In the genomic region with DNA sequence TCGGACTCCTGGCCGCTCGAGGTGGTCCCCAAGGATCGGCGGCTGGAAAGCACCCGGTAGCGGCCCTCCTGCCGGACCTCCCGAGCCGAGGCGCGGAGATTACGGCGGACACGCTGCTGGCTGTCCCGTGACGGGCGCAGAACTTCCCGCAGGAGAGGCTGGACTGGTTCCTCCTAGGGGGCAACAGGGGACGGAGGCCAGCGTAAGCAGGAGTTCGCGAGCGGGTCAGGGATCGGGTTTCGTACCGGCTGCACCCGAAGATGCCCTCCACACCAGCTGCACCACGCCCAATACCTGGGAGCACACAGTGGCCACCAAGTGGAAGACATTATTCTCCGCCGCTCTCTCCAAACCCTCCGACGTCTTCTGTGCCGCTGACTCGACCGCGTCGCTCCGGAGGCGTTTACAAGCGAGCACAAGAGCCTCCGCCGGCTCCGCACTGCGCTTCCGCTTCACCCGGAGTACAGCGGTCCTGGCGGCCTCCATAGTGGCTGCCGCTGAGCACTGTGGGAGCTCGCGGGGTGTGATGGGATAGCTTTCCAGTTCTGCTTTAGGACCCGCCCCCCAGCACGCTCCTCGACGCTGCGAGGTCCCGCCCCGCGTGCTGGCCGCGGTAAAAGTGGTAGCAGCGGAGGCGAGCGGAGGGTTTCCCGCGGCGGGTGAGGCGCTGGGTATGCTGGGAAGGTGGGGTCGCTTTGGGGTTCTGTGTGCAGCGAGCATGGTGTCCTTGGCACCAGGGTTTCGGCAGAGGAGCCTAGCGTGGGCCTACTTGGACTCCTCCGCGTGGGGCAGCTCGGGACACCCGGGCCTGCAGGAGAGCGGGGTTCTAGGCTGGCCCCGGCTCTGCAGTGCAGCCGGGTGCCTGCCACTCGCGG, we compare ENCODE assay signal across 8 cellular contexts. TPM values are rescaled to one million over a fixed set of nuclear protein-coding genes. Genes with fewer than 3 reads are reported as not detected.
DNase-seq lines count a peak whose midpoint lies in the region; ATAC-seq, FAIRE-seq and TF ChIP-seq lines count a peak whose summit lies in the region.

A gene with protein sequence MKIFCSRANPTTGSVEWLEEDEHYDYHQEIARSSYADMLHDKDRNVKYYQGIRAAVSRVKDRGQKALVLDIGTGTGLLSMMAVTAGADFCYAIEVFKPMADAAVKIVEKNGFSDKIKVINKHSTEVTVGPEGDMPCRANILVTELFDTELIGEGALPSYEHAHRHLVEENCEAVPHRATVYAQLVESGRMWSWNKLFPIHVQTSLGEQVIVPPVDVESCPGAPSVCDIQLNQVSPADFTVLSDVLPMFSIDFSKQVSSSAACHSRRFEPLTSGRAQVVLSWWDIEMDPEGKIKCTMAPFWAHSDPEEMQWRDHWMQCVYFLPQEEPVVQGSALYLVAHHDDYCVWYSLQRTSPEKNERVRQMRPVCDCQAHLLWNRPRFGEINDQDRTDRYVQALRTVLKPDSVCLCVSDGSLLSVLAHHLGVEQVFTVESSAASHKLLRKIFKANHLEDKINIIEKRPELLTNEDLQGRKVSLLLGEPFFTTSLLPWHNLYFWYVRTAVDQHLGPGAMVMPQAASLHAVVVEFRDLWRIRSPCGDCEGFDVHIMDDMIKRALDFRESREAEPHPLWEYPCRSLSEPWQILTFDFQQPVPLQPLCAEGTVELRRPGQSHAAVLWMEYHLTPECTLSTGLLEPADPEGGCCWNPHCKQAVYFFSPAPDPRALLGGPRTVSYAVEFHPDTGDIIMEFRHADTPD (plus strand): TSS at position 579 of the 875 bp plus-strand sequence. CDS start 4,961 bp downstream, outside the sequence.
A gene (minus strand): TSS at position 506 of the 875 bp plus-strand sequence. CDS start 20 bp downstream, at position 486.

- TF ChIP-seq CTCF in parathyroid adenoma (IDR thresholded peaks at IDR 0.05) = peak; percentile 11
- TF ChIP-seq CTCF in tibial nerve (IDR thresholded peaks at IDR 0.05) = peak in 2 of 5 experiments; percentile 49 to 76

- peak; percentile 87 to 96 for TF ChIP-seq EP300 in tibial nerve (IDR thresholded peaks at IDR 0.05)

- peak within 1 kb of the TSS; percentile 55 for H3K27ac ChIP-seq in parathyroid adenoma
- H3K27ac ChIP-seq in tibial nerve = peak within 1 kb of the TSS; percentile 71 to 84 (median 80)

- 0% methylated on average over 29 to 39 of the region's 82 CpGs for WGBS in tibial nerve, 2 donors

- H3K27me3 ChIP-seq in parathyroid adenoma (ENCODE audit: control insufficient read depth, insufficient read depth, low read length) (no peaks in the 10 kb centered on the region), tibial nerve (no peaks in the 10 kb centered on the region)

- H3K9me3 ChIP-seq in parathyroid adenoma (ENCODE audit: control insufficient read depth, low read length) = no peaks in the 10 kb centered on the region
- no peaks in the 10 kb centered on the region for H3K9me3 ChIP-seq in tibial nerve

- peaks cover 9% of the 10 kb centered on the region for H3K4me1 ChIP-seq in parathyroid adenoma
- H3K4me1 ChIP-seq in tibial nerve = peaks cover 0 to 48% (median 27%) of the 10 kb centered on the region in 4 donors

- intact Hi-C loops in Right ventricle myocardium superior (cut with DNase I) = loop anchor here (5.0 kb wide), 1 partner anchor 48 kb away; a partner anchor contains a TSS

- FAIRE-seq in GM12891 (lab: Jason Lieb, UNC) = peak; percentile 98

- peak within 1 kb of the TSS; percentile 93 for H2AFZ ChIP-seq in parathyroid adenoma

- no peak within 1 kb of the TSS for H3K9ac ChIP-seq in parathyroid adenoma

- H3K4me2 ChIP-seq in parathyroid adenoma (ENCODE audit: low read length) = peak within 1 kb of the TSS; percentile 94

- peak; percentile 97 for DNase-seq in GM12891 (ENCODE audit: insufficient read length, low spot score)
- peak; percentile 66 for DNase-seq in NCI-H1417 treated with DMSO at 0.1 percent for 48 hours (lab: John Stamatoyannopoulos, UW)
- DNase-seq in SW 1271 (lab: John Stamatoyannopoulos, UW) = peak; percentile 80 to 90
- peak; percentile 79 for DNase-seq in activated naive CD8-positive, alpha-beta T cell treated with anti-CD3 and anti-CD28 coated beads, Interleukin-2, amount 50 U/mL, for 16 hours (ENCODE audit: low read depth, low spot score)
- DNase-seq in Right ventricle myocardium superior = peak; percentile 95
- peak; percentile 74 to 89 for DNase-seq in tibial nerve (ENCODE audit: low spot score in 2 of 2)

- peak; percentile 95 for TF ChIP-seq POLR2A in GM12891 (IDR thresholded peaks at IDR 0.05; ENCODE audit: low read depth, low read length)
- TF ChIP-seq POLR2A in tibial nerve (IDR thresholded peaks at IDR 0.05) = peak; percentile 76 to 77

- H3K4me3 ChIP-seq in parathyroid adenoma (ENCODE audit: low read depth, low read length) = peak within 1 kb of the TSS; percentile 85
- H3K4me3 ChIP-seq in tibial nerve = peak within 1 kb of the TSS; percentile 74 to 87 (median 82)

- H3K36me3 ChIP-seq in parathyroid adenoma (ENCODE audit: control insufficient read depth, insufficient read depth, low read length) = no peaks in the 10 kb centered on the region
- peaks cover 0 to 50% (median 3%) of the 10 kb centered on the region in 3 donors for H3K36me3 ChIP-seq in tibial nerve

- H3K79me2 ChIP-seq in parathyroid adenoma = peaks cover 11% of the 10 kb centered on the region

- ATAC-seq in HG02798 (IDR thresholded peaks at IDR 0.05; ENCODE audit: poor library complexity, unreplicated experiment) (peak; percentile 97), Right ventricle myocardium superior (ENCODE audit: poor library complexity) (peak; percentile 100)

TF ChIP-seq in GM12891, 5 proteins besides CTCF, POLR2A, EP300 and RAD21:
- peak; percentile 93 for TF ChIP-seq POLR2AphosphoS5 (IDR thresholded peaks at IDR 0.05; ENCODE audit: low read depth, low read length)
- TF ChIP-seq SPI1 (IDR thresholded peaks at IDR 0.05; ENCODE audit: low read depth, low read length) = peak; percentile 74
- no peak for TF ChIP-seq PAX5 (IDR thresholded peaks at IDR 0.05; ENCODE audit: insufficient read depth, low read length, severe bottlenecking)
- TF ChIP-seq POU2F2 (IDR thresholded peaks at IDR 0.05; ENCODE audit: low read depth, low read length) = 0 out of 2 replicates have a peak, but pooled peaks have one; percentile 79
- peak; percentile 76 for TF ChIP-seq TAF1 (IDR thresholded peaks at IDR 0.05; ENCODE audit: low read depth, low read length)

RNA-seq across cellular contexts. Expression of the first gene that starts in this region (rescaled TPM):
- 49.7 TPM for polyA plus RNA-seq in GM12891 (2012; ENCODE audit: low read depth, missing spikeins)
- total RNA-seq in Right ventricle myocardium superior (28.1 TPM), tibial nerve (10 to 100 TPM; 74.1 to 91.5 (median 78.0) TPM)

RNA-seq across cellular contexts. Expression of the second gene that starts in this region (rescaled TPM):
- polyA plus RNA-seq in GM12891 (2012; ENCODE audit: low read depth, missing spikeins) = 14.2 TPM
- total RNA-seq in Right ventricle myocardium superior (11.2 TPM), tibial nerve (10 to 100 TPM; 13.4 to 19.5 (median 14.2) TPM)

Comparison
In these comparisons a context has a peak if more than half of its experiments do, and no peak if none do; other contexts are left out.
1. Peak in every context shown above with its lines: DNase-seq, ATAC-seq, H3K4me3 ChIP-seq and H3K27ac ChIP-seq.